1 cellular context compared by ENCODE assay signal in the genomic region with DNA sequence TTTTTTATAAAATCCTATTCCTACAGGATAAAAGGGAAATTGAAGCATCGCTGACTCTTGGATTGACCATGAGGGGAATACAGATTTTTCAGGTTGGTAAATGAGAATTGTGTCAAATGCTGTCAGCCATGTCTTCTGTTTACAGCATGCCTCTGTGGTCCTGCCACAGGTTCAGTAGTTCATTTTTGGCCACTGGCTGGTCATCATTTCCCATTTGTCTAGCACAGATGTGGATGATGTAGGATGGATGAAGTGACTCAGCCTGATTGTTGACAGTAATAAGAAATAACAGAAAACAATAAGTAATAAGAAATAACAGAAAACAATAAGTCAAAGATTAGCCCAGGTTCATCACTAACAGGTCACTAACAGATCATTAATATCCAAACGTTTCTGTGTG.
TF ChIP-seq lines count a peak whose summit lies in the region.

No MANE protein-coding gene starts in this region.

TF ChIP-seq in IMR-90, 13 proteins besides CTCF, POLR2A, EP300 and RAD21:
- TF ChIP-seq MAZ (IDR thresholded peaks at IDR 0.05; ENCODE audit: borderline replicate concordance, low read depth, low read length), result no peak
- TF ChIP-seq NFE2L2 (IDR thresholded peaks at IDR 0.05; ENCODE audit: low read depth, low read length), result no peak
- no peak for TF ChIP-seq SMC3 (IDR thresholded peaks at IDR 0.05; ENCODE audit: low read depth, low read length)
- TF ChIP-seq, protein P1, sequence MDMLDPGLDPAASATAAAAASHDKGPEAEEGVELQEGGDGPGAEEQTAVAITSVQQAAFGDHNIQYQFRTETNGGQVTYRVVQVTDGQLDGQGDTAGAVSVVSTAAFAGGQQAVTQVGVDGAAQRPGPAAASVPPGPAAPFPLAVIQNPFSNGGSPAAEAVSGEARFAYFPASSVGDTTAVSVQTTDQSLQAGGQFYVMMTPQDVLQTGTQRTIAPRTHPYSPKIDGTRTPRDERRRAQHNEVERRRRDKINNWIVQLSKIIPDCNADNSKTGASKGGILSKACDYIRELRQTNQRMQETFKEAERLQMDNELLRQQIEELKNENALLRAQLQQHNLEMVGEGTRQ (IDR thresholded peaks at IDR 0.05; ENCODE audit: low read depth, low read length), result no peak
